ENCODE assay signal across 11 cellular contexts in genomic region chr20:50848846-50849673, GRCh38. TPM values are rescaled to one million over a fixed set of nuclear protein-coding genes. Genes with fewer than 3 reads are reported as not detected.
A peak's percentile ranks its signal among the peaks of the same experiment; 100 is the strongest.
DNase-seq lines count a peak whose midpoint lies in the region; ATAC-seq and TF ChIP-seq lines count a peak whose summit lies in the region.
"Had no signal": no experiment of that assay in that cellular context is flagged by ENCODE, and none has a peak within 500 bp of the region (broad histone marks: within the 10 kb centered on the region; RNA-seq: fewer than 3 reads in every experiment).

No MANE protein-coding gene starts in this region.

- DNase-seq in T-helper 2 cell treated with Interferon-gamma antibody and Interleukin-4, amounts not matched to agents 5 μg/mL and 100 μg/mL, for 36 hours (ENCODE audit: low spot score) = no peak
- no peak for DNase-seq in T-helper 2 cell
- DNase-seq in RWPE2 (ENCODE audit: low spot score) = peak; percentile 82
- DNase-seq in thyroid gland = peak; percentile 39 to 54
- DNase-seq in mucosa of gallbladder (ENCODE audit: low spot score) = no peak
- no peak for DNase-seq in HFFc6
- no peak for DNase-seq in OCI-M1 (lab: John Stamatoyannopoulos, UW)
- DNase-seq: ACHN had no signal

- H3K4me1 ChIP-seq in RWPE2 (ENCODE audit: insufficient read depth, poor library complexity, severe bottlenecking) = peaks cover 43% of the 10 kb centered on the region
- peaks cover 12 to 21% of the 10 kb centered on the region in 2 donors for H3K4me1 ChIP-seq in thyroid gland

- peak overlapping the region; percentile 26 for H3K27ac Mint-ChIP-seq in T-helper 2 cell treated with Interferon-gamma antibody and Interleukin-4, amounts not matched to agents 5 μg/mL and 100 μg/mL, for 36 hours
- no peak overlapping the region for H3K27ac Mint-ChIP-seq in HFFc6

- no peak for ATAC-seq in RWPE2 (ENCODE audit: low read depth)
- ATAC-seq: activated CD4-positive, CD25-positive, alpha-beta regulatory T cell treated with anti-CD3 and anti-CD28 coated beads, Interleukin-2, amount 50 U/mL, for 24 hours had no signal

- H3K36me3 Mint-ChIP-seq in T-helper 2 cell treated with Interferon-gamma antibody and Interleukin-4, amounts not matched to agents 5 μg/mL and 100 μg/mL, for 36 hours (ENCODE audit: low read depth) = no peaks in the 10 kb centered on the region
- H3K36me3 Mint-ChIP-seq in HFFc6 (ENCODE audit: low read depth) = no peaks in the 10 kb centered on the region

- no peaks in the 10 kb centered on the region for H3K36me3 ChIP-seq in RWPE2 (ENCODE audit: low read depth)
- no peaks in the 10 kb centered on the region for H3K36me3 ChIP-seq in thyroid gland

- peaks cover 8% of the 10 kb centered on the region for H3K4me1 Mint-ChIP-seq in T-helper 2 cell treated with Interferon-gamma antibody and Interleukin-4, amounts not matched to agents 5 μg/mL and 100 μg/mL, for 36 hours (ENCODE audit: low read depth)
- peaks cover 22% of the 10 kb centered on the region for H3K4me1 Mint-ChIP-seq in HFFc6 (ENCODE audit: low read depth)

- no peak overlapping the region for H3K4me3 Mint-ChIP-seq in T-helper 2 cell treated with Interferon-gamma antibody and Interleukin-4, amounts not matched to agents 5 μg/mL and 100 μg/mL, for 36 hours
- no peak overlapping the region; the same call in 1 of the 2 replicates for H3K4me3 Mint-ChIP-seq in HFFc6
- H3K4me3 Mint-ChIP-seq: neural crest cell had no signal

- intact Hi-C loops in thyroid gland (cut with DNase I) = no loop called here

- no peaks in the 10 kb centered on the region for H3K27me3 Mint-ChIP-seq in T-helper 2 cell treated with Interferon-gamma antibody and Interleukin-4, amounts not matched to agents 5 μg/mL and 100 μg/mL, for 36 hours (ENCODE audit: low read depth)
- H3K27me3 Mint-ChIP-seq in HFFc6 (ENCODE audit: insufficient read depth) = peaks cover 4% of the 10 kb centered on the region

- no peak for TF ChIP-seq CTCF in RWPE2 (IDR thresholded peaks at IDR 0.05; ENCODE audit: poor library complexity, severe bottlenecking)
- TF ChIP-seq CTCF in thyroid gland (IDR thresholded peaks at IDR 0.05) = no peak
- TF ChIP-seq CTCF in HFFc6 (IDR thresholded peaks at IDR 0.05) = no peak

- H3K9me3 ChIP-seq in RWPE2 (ENCODE audit: severe bottlenecking) = no peaks in the 10 kb centered on the region
- no peaks in the 10 kb centered on the region for H3K9me3 ChIP-seq in thyroid gland

- H3K27me3 ChIP-seq in RWPE2 (ENCODE audit: insufficient read depth, poor library complexity, severe bottlenecking) (no peaks in the 10 kb centered on the region), layer of hippocampus (ENCODE audit: control insufficient read depth, insufficient read depth, low read length) (no peaks in the 10 kb centered on the region), thyroid gland (no peaks in the 10 kb centered on the region)

- no peak for TF ChIP-seq POLR2A in thyroid gland (IDR thresholded peaks at IDR 0.05)

- 48 to 54% methylated on average over 17 to 18 of the region's 18 CpGs for WGBS in thyroid gland, 2 donors

- no peaks in the 10 kb centered on the region for H3K9me3 Mint-ChIP-seq in T-helper 2 cell treated with Interferon-gamma antibody and Interleukin-4, amounts not matched to agents 5 μg/mL and 100 μg/mL, for 36 hours
- no peaks in the 10 kb centered on the region for H3K9me3 Mint-ChIP-seq in HFFc6
- H3K9me3 Mint-ChIP-seq: neural crest cell had no signal

- H3K4me3 ChIP-seq in RWPE2 (ENCODE audit: severe bottlenecking) = no peak overlapping the region
- no peak overlapping the region for H3K4me3 ChIP-seq in thyroid gland (replicated peaks in 1 of 3)

- peak overlapping the region; percentile 73 for H3K27ac ChIP-seq in RWPE2 (ENCODE audit: poor library complexity, severe bottlenecking)
- peak overlapping the region; percentile 46 for H3K27ac ChIP-seq in layer of hippocampus (ENCODE audit: low read depth, low read length)
- peak overlapping the region; percentile 80 to 94 (median 80) for H3K27ac ChIP-seq in thyroid gland

RNA-seq across cellular contexts. Expression of gene BCAS4, which starts 54.2 kb away (rescaled TPM):
- total RNA-seq in thyroid gland (10 to 100 TPM in 3 of 4 donors, 1 to 10 TPM in 1; 6.6 to 15.7 (median 13.1) TPM), mucosa of gallbladder (8.2 TPM)
- 10 to 100 TPM; 19.8 to 23.5 (median 21.7) TPM for total RNA-seq in HFFc6 (2021; fragmentation: NEBNext Ultra II Directional; extraction: Animal tissue kit (Norgen Biotek cat#: 25700))

Comparison
In these comparisons a context has a peak if more than half of its experiments do, and no peak if none do; other contexts are left out.
1. DNase-seq: peak in RWPE2 (single experiment) and thyroid gland (2 of 2); none in T-helper 2 cell treated with Interferon-gamma antibody and Interleukin-4, amounts not matched to agents 5 μg/mL and 100 μg/mL, for 36 hours (single experiment), T-helper 2 cell (0 of 5), mucosa of gallbladder (single experiment), HFFc6 (single experiment) and OCI-M1 (single experiment).
2. Peak in every context shown above with its lines, with median percentiles within 50 percentile points of each other: H3K27ac ChIP-seq.